In the genomic region with DNA sequence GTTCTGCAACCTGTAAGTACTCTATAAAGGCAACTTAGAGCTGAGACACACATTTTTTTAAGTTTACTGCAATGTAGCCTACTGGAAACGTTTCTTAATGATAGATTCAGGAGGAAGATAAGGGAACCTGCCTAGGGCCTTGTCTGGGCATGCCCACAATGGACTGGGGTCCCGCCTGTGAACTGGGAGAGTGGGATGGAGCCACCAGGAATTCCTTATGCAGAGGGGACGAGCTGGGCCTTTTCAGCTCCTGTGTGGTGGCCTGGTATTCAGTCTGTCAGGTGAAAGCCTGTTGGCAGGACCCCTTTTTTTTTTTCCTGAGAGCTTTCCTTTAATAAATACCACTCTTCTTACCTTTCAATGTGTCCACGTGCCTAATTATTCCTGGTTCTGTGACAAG, we compare ENCODE assay signal across 16 cellular contexts.
A peak's percentile ranks its signal among the peaks of the same experiment; 100 is the strongest.
DNase-seq lines count a peak whose midpoint lies in the region; ATAC-seq and TF ChIP-seq lines count a peak whose summit lies in the region.
"Had no signal": no experiment of that assay in that cellular context is flagged by ENCODE, and none has a peak within 500 bp of the region (broad histone marks: within the 10 kb centered on the region; RNA-seq: fewer than 3 reads in every experiment).

No MANE protein-coding gene starts in this region.

- in situ Hi-C loops in mammary epithelial cell (cut with MboI; ENCODE audit: low sequenced_read_pairs in 2 of 2) = no loop called here

- DNase-seq in mammary epithelial cell (peak; percentile 1), islet precursor cell (peak; percentile 78), NCI-H1092 (lab: John Stamatoyannopoulos, UW) (no peak), DMS114 treated with DMSO at 0.1 percent for 48 hours (lab: John Stamatoyannopoulos, UW; ENCODE audit: unreplicated experiment) (no peak), BE2C (no peak)
- DNase-seq: ACHN; CD4-positive, alpha-beta memory T cell; DMS79 treated with DMSO at 0.1 percent for 48 hours; GM23248; H7; KBM-7 had no signal

- H3K4me1 ChIP-seq in OCI-LY1 (ENCODE audit: insufficient read depth, low read length, severe bottlenecking) = peaks cover 9% of the 10 kb centered on the region
- peaks cover 2% of the 10 kb centered on the region for H3K4me1 ChIP-seq in mammary epithelial cell (ENCODE audit: insufficient read depth, low read length)
- no peaks in the 10 kb centered on the region for H3K4me1 ChIP-seq in BE2C
- H3K4me1 ChIP-seq: BLaER1 had no signal

- intact Hi-C loops in mammary epithelial cell (cut with micrococcal nuclease) = no loop called here

- dilution Hi-C loops in mammary epithelial cell (cut with HindIII; ENCODE audit: low sequenced_read_pairs) = no loop called here

- H3K36me3 ChIP-seq in OCI-LY1 (ENCODE audit: insufficient read depth, low read length) (no peaks in the 10 kb centered on the region), mammary epithelial cell (ENCODE audit: insufficient read depth, low read length) (no peaks in the 10 kb centered on the region), BE2C (no peaks in the 10 kb centered on the region)
- H3K36me3 ChIP-seq: BLaER1 had no signal

- H3K9me3 ChIP-seq in OCI-LY1 (ENCODE audit: low read length) (no peaks in the 10 kb centered on the region), mammary epithelial cell (replicated peaks; ENCODE audit: insufficient read depth, low read length) (no peaks in the 10 kb centered on the region), BE2C (no peaks in the 10 kb centered on the region)
- H3K9me3 ChIP-seq: BLaER1 had no signal

- H3K9me2 ChIP-seq in OCI-LY1 (ENCODE audit: low read depth, low read length) = no peaks in the 10 kb centered on the region

- WGBS in mammary epithelial cell (ENCODE audit: low coverage, missing lambda C conversion rate) = 18% methylated on average over 4 of the region's 4 CpGs

- H3K4me2 ChIP-seq in OCI-LY1 (ENCODE audit: low read length) (no peak overlapping the region), mammary epithelial cell (ENCODE audit: insufficient read depth, low read depth, low read length) (no peak overlapping the region)
- H3K4me2 ChIP-seq: BLaER1 had no signal

- H3K4me3 ChIP-seq in OCI-LY1 (ENCODE audit: low read depth, low read length, poor library complexity, severe bottlenecking) (no peak overlapping the region), mammary epithelial cell (replicated peaks in 1 of 3; ENCODE audit: insufficient read depth in 1 of 3, low read depth in 2 of 3, low read length in 3 of 3) (no peak overlapping the region), BE2C (ENCODE audit: low read depth, low read length) (no peak overlapping the region)
- H3K4me3 ChIP-seq: BLaER1, GM12878, GM23248 had no signal

- TF ChIP-seq CTCF in OCI-LY1 (IDR thresholded peaks at IDR 0.05; ENCODE audit: low read length) (no peak), mammary epithelial cell (conservative IDR thresholded peaks at IDR 0.05 in 1 of 2, IDR thresholded peaks at IDR 0.05 in 1 of 2; ENCODE audit: extremely low read depth in 1 of 2, insufficient read depth in 1 of 2, low read depth in 1 of 2, low read length in 2 of 2) (no peak), BE2C (IDR thresholded peaks at IDR 0.05; ENCODE audit: low read depth, low read length) (no peak)

- H3K9ac ChIP-seq in OCI-LY1 (ENCODE audit: low read length) (no peak overlapping the region), mammary epithelial cell (ENCODE audit: insufficient read depth, low read length) (no peak overlapping the region)
- H3K9ac ChIP-seq: BLaER1, GM23248 had no signal

- no peaks in the 10 kb centered on the region for H3F3A ChIP-seq in OCI-LY1 (ENCODE audit: insufficient read depth, low read length)

- no peak for ATAC-seq in GM21360 (IDR thresholded peaks at IDR 0.05; ENCODE audit: unreplicated experiment)
- ATAC-seq: GM12878, HepG2 had no signal

- no peak overlapping the region for H3K27ac ChIP-seq in OCI-LY1 (ENCODE audit: low read depth, low read length, poor library complexity, severe bottlenecking)
- H3K27ac ChIP-seq in mammary epithelial cell (ENCODE audit: insufficient read depth, low read depth, low read length) = peak overlapping the region; percentile 12
- H3K27ac ChIP-seq: BLaER1, GM23248 had no signal

- H2AFZ ChIP-seq in OCI-LY1 (ENCODE audit: low read length) (peak overlapping the region; percentile 5; the same call in 1 of the 2 replicates), mammary epithelial cell (ENCODE audit: low read depth, low read length) (peak overlapping the region; percentile 87)
- H2AFZ ChIP-seq: GM23248 had no signal

- no TSS peak for BruUV-seq in mammary epithelial cell (replicated peaks; lab: Mats Ljungman, UMichigan)

- no peaks in the 10 kb centered on the region for H4K20me1 ChIP-seq in OCI-LY1 (ENCODE audit: insufficient read depth, low read length)
- no peaks in the 10 kb centered on the region for H4K20me1 ChIP-seq in mammary epithelial cell (ENCODE audit: insufficient read depth, low read length)
- H4K20me1 ChIP-seq: BLaER1 had no signal

- H3K27me3 ChIP-seq in OCI-LY1 (ENCODE audit: insufficient read depth, low read length) (no peaks in the 10 kb centered on the region), mammary epithelial cell (ENCODE audit: insufficient read depth, low read length) (no peaks in the 10 kb centered on the region), BE2C (no peaks in the 10 kb centered on the region)
- H3K27me3 ChIP-seq: BLaER1 had no signal

- H3K79me2 ChIP-seq in OCI-LY1 (ENCODE audit: insufficient read depth, low read length) (no peaks in the 10 kb centered on the region), mammary epithelial cell (ENCODE audit: insufficient read depth, low read length) (no peaks in the 10 kb centered on the region)

- CTCF ChIA-PET in mammary epithelial cell (lab: Charles Lee; ENCODE audit: low non-redundant PET) = no interaction called here

Comparison
In these comparisons a context has a peak if more than half of its experiments do, and no peak if none do; other contexts are left out.
1. DNase-seq: peak in mammary epithelial cell (single experiment) and islet precursor cell (single experiment); none in NCI-H1092 (single experiment), DMS114 treated with DMSO at 0.1 percent for 48 hours (single experiment) and BE2C (single experiment).